ENCODE assay signal across 15 cellular contexts in the genomic region with DNA sequence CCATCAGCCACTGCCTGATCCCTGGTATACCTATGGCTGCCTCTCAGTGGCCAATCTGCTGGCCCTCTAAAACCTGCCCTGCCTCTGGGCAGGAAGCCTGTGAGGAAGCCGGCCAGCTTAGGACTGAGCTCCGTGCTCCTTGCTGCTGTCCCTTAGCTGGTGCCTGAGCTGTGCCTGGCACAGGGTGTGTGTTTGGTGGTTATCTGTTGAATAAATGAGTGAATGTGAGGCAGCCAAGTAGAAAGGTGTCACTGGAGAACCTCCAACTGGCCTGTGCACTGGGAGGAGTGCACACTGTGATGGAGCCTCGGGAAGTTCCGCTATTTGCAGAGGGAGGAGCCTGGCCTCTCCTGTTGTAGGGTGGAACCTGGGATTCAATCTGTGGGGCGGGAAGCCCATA.
"Had no signal": no experiment of that assay in that cellular context is flagged by ENCODE, and none has a peak within 500 bp of the region (broad histone marks: within the 10 kb centered on the region; RNA-seq: fewer than 3 reads in every experiment).

No MANE protein-coding gene starts in this region.

- H3K27ac Mint-ChIP-seq: activated naive CD4-positive, alpha-beta T cell treated with anti-CD3 and anti-CD28 coated beads, Interleukin-2, amount 50 U/mL, for 24 hours; activated T-cell treated with anti-CD3 and anti-CD28 coated beads, Interleukin-2, amount 50 U/mL, for 24 hours; stimulated activated effector memory CD8-positive, alpha-beta T cell treated with anti-CD3 and anti-CD28 coated beads, Interleukin-12 subunit alpha, Interleukin-12 subunit beta, amount 100 ng/mL, for 72 hours; T-helper 1 cell treated with Interleukin-12 subunit alpha and Interleukin-12 subunit beta and Interleukin-4 antibody, amounts not matched to agents 30 μg/mL and 1 μg/mL, for 36 hours had no signal

- H3K36me3 ChIP-seq: brain microvascular endothelial cell, esophagus squamous epithelium, tibial nerve had no signal

- ATAC-seq: stimulated activated effector memory CD8-positive, alpha-beta T cell treated with anti-CD3 and anti-CD28 coated beads, Interleukin-12 subunit alpha, Interleukin-12 subunit beta, amount 100 ng/mL, for 72 hours had no signal

- DNase-seq: activated CD4-positive, alpha-beta T cell treated with anti-CD3 and anti-CD28 coated beads, Interleukin-2, amount 50 U/mL, for 4 hours; activated CD4-positive, CD25-positive, alpha-beta regulatory T cell treated with anti-CD3 and anti-CD28 coated beads, Interleukin-2, amount 50 U/mL, for 72 hours; activated effector memory CD4-positive, alpha-beta T cell treated with Interleukin-2 at 50 U/mL for 16 hours; activated T-cell treated with anti-CD3 and anti-CD28 coated beads, Interleukin-2, amount 50 U/mL, for 24 hours; amniotic stem cell; brain microvascular endothelial cell; esophagus squamous epithelium; foreskin fibroblast; glutamatergic neuron had no signal

- H3K4me3 Mint-ChIP-seq: activated naive CD4-positive, alpha-beta T cell treated with anti-CD3 and anti-CD28 coated beads, Interleukin-2, amount 50 U/mL, for 24 hours; activated T-cell treated with anti-CD3 and anti-CD28 coated beads, Interleukin-2, amount 50 U/mL, for 24 hours; neural crest cell; stimulated activated effector memory CD8-positive, alpha-beta T cell treated with anti-CD3 and anti-CD28 coated beads, Interleukin-12 subunit alpha, Interleukin-12 subunit beta, amount 100 ng/mL, for 72 hours; T-helper 1 cell treated with Interleukin-12 subunit alpha and Interleukin-12 subunit beta and Interleukin-4 antibody, amounts not matched to agents 30 μg/mL and 1 μg/mL, for 36 hours had no signal

- H3K4me3 ChIP-seq: esophagus squamous epithelium, tibial nerve had no signal

- H3K4me1 ChIP-seq: esophagus squamous epithelium, parathyroid adenoma, tibial nerve had no signal

- H3K9me3 Mint-ChIP-seq: activated naive CD4-positive, alpha-beta T cell treated with anti-CD3 and anti-CD28 coated beads, Interleukin-2, amount 50 U/mL, for 24 hours; activated T-cell treated with anti-CD3 and anti-CD28 coated beads, Interleukin-2, amount 50 U/mL, for 24 hours; neural crest cell; stimulated activated effector memory CD8-positive, alpha-beta T cell treated with anti-CD3 and anti-CD28 coated beads, Interleukin-12 subunit alpha, Interleukin-12 subunit beta, amount 100 ng/mL, for 72 hours; T-helper 1 cell treated with Interleukin-12 subunit alpha and Interleukin-12 subunit beta and Interleukin-4 antibody, amounts not matched to agents 30 μg/mL and 1 μg/mL, for 36 hours had no signal

- H3K4me1 Mint-ChIP-seq: neural crest cell; stimulated activated effector memory CD8-positive, alpha-beta T cell treated with anti-CD3 and anti-CD28 coated beads, Interleukin-12 subunit alpha, Interleukin-12 subunit beta, amount 100 ng/mL, for 72 hours had no signal

- H3K36me3 Mint-ChIP-seq: activated naive CD4-positive, alpha-beta T cell treated with anti-CD3 and anti-CD28 coated beads, Interleukin-2, amount 50 U/mL, for 24 hours; stimulated activated effector memory CD8-positive, alpha-beta T cell treated with anti-CD3 and anti-CD28 coated beads, Interleukin-12 subunit alpha, Interleukin-12 subunit beta, amount 100 ng/mL, for 72 hours had no signal

- H3K27ac ChIP-seq: brain microvascular endothelial cell, esophagus squamous epithelium, parathyroid adenoma, tibial nerve had no signal

- H3K9me3 ChIP-seq: esophagus squamous epithelium had no signal
